In the genomic region with DNA sequence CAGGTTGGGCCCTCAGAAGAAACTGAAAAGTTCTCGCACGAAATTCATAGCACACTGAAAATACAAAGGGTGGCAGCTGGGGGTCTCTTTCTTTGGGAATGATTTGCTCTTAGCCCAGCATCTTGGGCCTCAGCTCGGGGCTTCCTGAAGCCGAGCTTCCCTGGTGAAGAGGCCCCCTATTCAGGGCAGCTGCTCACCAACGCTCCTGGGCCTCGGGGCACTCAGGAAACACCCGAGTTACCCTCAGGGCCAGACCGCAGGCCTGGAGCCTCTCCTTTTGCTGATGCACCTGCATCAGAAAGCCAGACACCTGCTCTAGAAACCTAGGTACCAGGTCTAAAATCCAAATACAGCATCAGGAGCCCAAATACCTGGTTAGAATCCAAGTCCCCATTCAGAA, we compare ENCODE assay signal across 1 cellular context.
TF ChIP-seq lines count a peak whose summit lies in the region.

No MANE protein-coding gene starts in this region.

TF ChIP-seq in HEK293T, 16 proteins besides CTCF, POLR2A, EP300 and RAD21 (continued from another document):
- TF ChIP-seq CTBP1 (IDR thresholded peaks at IDR 0.05; ENCODE audit: borderline replicate concordance) = no peak
